In the genomic region with DNA sequence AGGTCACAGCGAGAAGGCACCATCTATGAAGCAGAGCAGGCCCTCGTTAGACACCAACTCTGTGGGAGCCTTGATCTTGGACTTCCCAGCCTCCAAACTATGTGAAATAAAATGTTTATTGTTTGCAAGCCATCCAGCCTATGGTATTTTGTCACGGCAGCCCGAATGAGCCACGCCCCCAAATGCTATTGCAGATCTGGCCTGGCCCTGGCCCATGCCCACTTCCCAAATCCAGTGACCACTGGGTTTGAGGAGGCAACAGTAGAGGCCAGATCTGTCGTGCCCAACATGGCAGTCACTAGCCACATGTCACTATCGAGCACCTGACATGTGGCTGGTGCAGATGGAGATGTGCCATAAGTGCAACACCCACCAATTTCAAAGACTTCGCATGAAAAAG, we compare ENCODE assay signal across 21 cellular contexts. TPM values are rescaled to one million over a fixed set of nuclear protein-coding genes. Genes with fewer than 3 reads are reported as not detected.
DNase-seq lines count a peak whose midpoint lies in the region; ATAC-seq and TF ChIP-seq lines count a peak whose summit lies in the region.
"Had no signal": no experiment of that assay in that cellular context is flagged by ENCODE, and none has a peak within 500 bp of the region (broad histone marks: within the 10 kb centered on the region; RNA-seq: fewer than 3 reads in every experiment).

No MANE protein-coding gene starts in this region.

- DNase-seq in CD14-positive monocyte (ENCODE audit: low spot score) (no peak), naive B cell (no peak), NCI-H510A (lab: John Stamatoyannopoulos, UW) (no peak), HuH-7.5 (ENCODE audit: low spot score) (no peak), MG63 (no peak)
- DNase-seq in CD8-positive, alpha-beta T cell, result no peak
- DNase-seq in activated CD4-positive, alpha-beta memory T cell treated with anti-CD3 and anti-CD28 coated beads, Interleukin-2, amount 10 ng/mL, durations not matched to agents 7 days and 5 days, result no peak
- DNase-seq: NCI-H748 treated with DMSO at 0.1 percent for 48 hours; SK-N-SH; stimulated activated CD4-positive, alpha-beta T cell treated with anti-CD3 and anti-CD28 coated beads, Interleukin-4, amount 100 ng/mL, for 4 hours; stimulated activated CD8-positive, alpha-beta memory T cell treated with anti-CD3 and anti-CD28 coated beads, Interleukin-4, amount 100 ng/mL, for 48 hours; transverse colon had no signal

- no peak overlapping the region for H3K4me3 ChIP-seq in CD8-positive, alpha-beta T cell (ENCODE audit: low read depth, low read length)
- no peak overlapping the region for H3K4me3 ChIP-seq in MG63
- H3K4me3 ChIP-seq: GM23338, K562, transverse colon had no signal

- TF ChIP-seq CTCF in CD14-positive monocyte (IDR thresholded peaks at IDR 0.05), result no peak
- no peak for TF ChIP-seq CTCF in CD8-positive, alpha-beta T cell (IDR thresholded peaks at IDR 0.05)

- H3K36me3 Mint-ChIP-seq in CD14-positive monocyte, result peaks cover 41 to 52% of the 10 kb centered on the region in 2 donors
- H3K36me3 Mint-ChIP-seq in CD8-positive, alpha-beta T cell, result peaks cover 44% of the 10 kb centered on the region
- peaks cover 80% of the 10 kb centered on the region for H3K36me3 Mint-ChIP-seq in activated CD4-positive, alpha-beta memory T cell treated with anti-CD3 and anti-CD28 coated beads, Interleukin-2, amount 10 ng/mL, durations not matched to agents 7 days and 5 days (ENCODE audit: low read depth)
- no peaks in the 10 kb centered on the region for H3K36me3 Mint-ChIP-seq in naive B cell

- H3K9me3 Mint-ChIP-seq in CD14-positive monocyte (no peaks in the 10 kb centered on the region), naive B cell (no peaks in the 10 kb centered on the region)
- H3K9me3 Mint-ChIP-seq in CD8-positive, alpha-beta T cell, result no peaks in the 10 kb centered on the region
- no peaks in the 10 kb centered on the region for H3K9me3 Mint-ChIP-seq in activated CD4-positive, alpha-beta memory T cell treated with anti-CD3 and anti-CD28 coated beads, Interleukin-2, amount 10 ng/mL, durations not matched to agents 7 days and 5 days
- H3K9me3 Mint-ChIP-seq: GM23338 had no signal

- H3K4me1 Mint-ChIP-seq in CD14-positive monocyte (peaks cover 95% of the 10 kb centered on the region), naive B cell (peaks cover 65 to 97% (median 90%) of the 10 kb centered on the region in 3 donors)
- peaks cover 88% of the 10 kb centered on the region for H3K4me1 Mint-ChIP-seq in CD8-positive, alpha-beta T cell (ENCODE audit: low read depth)
- peaks cover 93% of the 10 kb centered on the region for H3K4me1 Mint-ChIP-seq in activated CD4-positive, alpha-beta memory T cell treated with anti-CD3 and anti-CD28 coated beads, Interleukin-2, amount 10 ng/mL, durations not matched to agents 7 days and 5 days

- H3K27ac Mint-ChIP-seq in CD14-positive monocyte (peak overlapping the region; percentile 96 to 98 (median 98)), naive B cell (peak overlapping the region; percentile 72 to 99 (median 96))
- H3K27ac Mint-ChIP-seq in CD8-positive, alpha-beta T cell, result peak overlapping the region; percentile 97
- peak overlapping the region; percentile 96 for H3K27ac Mint-ChIP-seq in activated CD4-positive, alpha-beta memory T cell treated with anti-CD3 and anti-CD28 coated beads, Interleukin-2, amount 10 ng/mL, durations not matched to agents 7 days and 5 days
- H3K27ac Mint-ChIP-seq: GM23338, progenitor cell of endocrine pancreas had no signal

- peaks cover 0 to 9% (median 0%) of the 10 kb centered on the region in 3 donors for H3K27me3 Mint-ChIP-seq in CD14-positive monocyte (ENCODE audit: low read depth in 3 of 3)
- no peaks in the 10 kb centered on the region for H3K27me3 Mint-ChIP-seq in CD8-positive, alpha-beta T cell (ENCODE audit: low read depth)
- no peaks in the 10 kb centered on the region for H3K27me3 Mint-ChIP-seq in activated CD4-positive, alpha-beta memory T cell treated with anti-CD3 and anti-CD28 coated beads, Interleukin-2, amount 10 ng/mL, durations not matched to agents 7 days and 5 days
- H3K27me3 Mint-ChIP-seq in naive B cell, result no peaks in the 10 kb centered on the region
- H3K27me3 Mint-ChIP-seq: progenitor cell of endocrine pancreas had no signal

- peak overlapping the region; percentile 1 for H3K27ac ChIP-seq in CD8-positive, alpha-beta T cell (ENCODE audit: low read depth, low read length)

- intact Hi-C loops in CD14-positive monocyte (cut with micrococcal nuclease), result loop anchor here in 1 of 2 donors (1.0 kb wide), 1 partner anchor 8 kb away; no protein-coding TSS in a partner anchor
- intact Hi-C loops in CD8-positive, alpha-beta T cell (cut with DNase I, micrococcal nuclease), result loop anchor here (5.0 kb wide), 2 partner anchors 35 to 880 kb away; partner anchors contain the start of gene CREBRF (in 1 of the 2)

- POLR2A ChIA-PET in CD8-positive, alpha-beta T cell (lab: Charles Lee), result interaction anchor here (1.8 to 9.0 kb wide), 5 partner anchors 9 to 66 kb away, joined by 8 to 292 read pairs (median 34); partner anchors contain the start of gene STK10
- POLR2A ChIA-PET in activated CD4-positive, alpha-beta memory T cell treated with anti-CD3 and anti-CD28 coated beads, Interleukin-2, amount 10 ng/mL, durations not matched to agents 7 days and 5 days (lab: Charles Lee), result interaction anchor here (4.3 to 19.2 kb wide), 4 partner anchors 9 to 107 kb away, joined by 32 to 905 read pairs (median 346); partner anchors contain the start of genes STK10 and UBTD2

- no peaks in the 10 kb centered on the region for H3K36me3 ChIP-seq in CD8-positive, alpha-beta T cell (ENCODE audit: insufficient read depth, low read length)
- peaks cover 9% of the 10 kb centered on the region; the same call in 1 of the 2 replicates for H3K36me3 ChIP-seq in MG63
- H3K36me3 ChIP-seq: transverse colon had no signal

- ATAC-seq in CD8-positive, alpha-beta T cell, result no peak
- no peak for ATAC-seq in naive B cell (ENCODE audit: low read depth in 2 of 2)
- ATAC-seq: esophagus mucosa, GM23338, K562, Panc1 had no signal

- no peaks in the 10 kb centered on the region for H3K9me3 ChIP-seq in CD8-positive, alpha-beta T cell (ENCODE audit: low read length)
- peaks cover 6% of the 10 kb centered on the region; the same call in 1 of the 2 replicates for H3K9me3 ChIP-seq in MG63
- H3K9me3 ChIP-seq: SK-N-SH, transverse colon had no signal

- H3K4me3 Mint-ChIP-seq in CD14-positive monocyte (peak overlapping the region; percentile 57 to 80), naive B cell (peak overlapping the region in 7 of 8 donors; percentile 60 to 93 (median 88))
- H3K4me3 Mint-ChIP-seq in CD8-positive, alpha-beta T cell, result peak overlapping the region; percentile 80
- peak overlapping the region; percentile 70 for H3K4me3 Mint-ChIP-seq in activated CD4-positive, alpha-beta memory T cell treated with anti-CD3 and anti-CD28 coated beads, Interleukin-2, amount 10 ng/mL, durations not matched to agents 7 days and 5 days
- H3K4me3 Mint-ChIP-seq: GM23338 had no signal

- CTCF ChIA-PET in CD8-positive, alpha-beta T cell (lab: Charles Lee), result interaction anchor here (0.9 to 9.4 kb wide), 2 partner anchors 9 to 63 kb away, joined by 4 to 179 read pairs; partner anchors contain the start of gene STK10
- CTCF ChIA-PET in activated CD4-positive, alpha-beta memory T cell treated with anti-CD3 and anti-CD28 coated beads, Interleukin-2, amount 10 ng/mL, durations not matched to agents 7 days and 5 days (lab: Charles Lee), result interaction anchor here (5.2 to 13.1 kb wide), 2 partner anchors 9 to 66 kb away, joined by 38 to 254 read pairs; partner anchors contain the start of gene STK10

- no peaks in the 10 kb centered on the region for H3K27me3 ChIP-seq in CD8-positive, alpha-beta T cell (ENCODE audit: insufficient read depth, low read length)
- no peaks in the 10 kb centered on the region for H3K27me3 ChIP-seq in MG63
- H3K27me3 ChIP-seq: transverse colon had no signal

- H3K4me1 ChIP-seq in CD8-positive, alpha-beta T cell (ENCODE audit: insufficient read depth, low read length), result peaks cover 88% of the 10 kb centered on the region

RNA-seq across cellular contexts. Expression of gene STK10, which starts 10.8 kb away (rescaled TPM):
- polyA plus RNA-seq in CD14-positive monocyte, result 10 to 100 TPM; 21.5 to 47.4 TPM
- total RNA-seq in CD8-positive, alpha-beta T cell, result 100 to 1,000 TPM; 172 to 182 TPM
- 100 to 1,000 TPM; 301 to 316 TPM for total RNA-seq in activated CD4-positive, alpha-beta memory T cell treated with anti-CD3 and anti-CD28 coated beads, Interleukin-2, amount 10 ng/mL, durations not matched to agents 7 days and 5 days
- 10 to 100 TPM; 12.2 to 73.3 (median 36.3) TPM for polyA plus RNA-seq in naive B cell (ENCODE audit: low read depth in 6 of 6)
- 8.0 and 8.4 TPM in 2 replicates for total RNA-seq in MG63 (2014; rRNA removed; shearing (Covaris generic); ENCODE audit: low replicate concordance)

RNA-seq across cellular contexts. Expression of gene EFCAB9, which starts 16.7 kb away (rescaled TPM):
- polyA plus RNA-seq in CD14-positive monocyte, result not detected
- total RNA-seq in CD8-positive, alpha-beta T cell, result not detected
- total RNA-seq in activated CD4-positive, alpha-beta memory T cell treated with anti-CD3 and anti-CD28 coated beads, Interleukin-2, amount 10 ng/mL, durations not matched to agents 7 days and 5 days, result not detected
- not detected for polyA plus RNA-seq in naive B cell (ENCODE audit: low read depth in 6 of 6)
- not detected in 2 replicates for total RNA-seq in MG63 (2014; rRNA removed; shearing (Covaris generic); ENCODE audit: low replicate concordance)
- total RNA-seq: dermis microvascular lymphatic vessel endothelial cell, esophagus mucosa, GM23338, K562, liver, myocyte, progenitor cell of endocrine pancreas, skeletal muscle tissue, transverse colon had no signal
- polyA plus RNA-seq: GM23338, K562, liver had no signal

Comparison
In these comparisons a context has a peak if more than half of its experiments do, and no peak if none do; other contexts are left out.
1. RNA of gene STK10, which starts 10.8 kb away (total RNA-seq): 301 to 316 TPM in activated CD4-positive, alpha-beta memory T cell treated with anti-CD3 and anti-CD28 coated beads, Interleukin-2, amount 10 ng/mL, durations not matched to agents 7 days and 5 days and 172 to 182 TPM in CD8-positive, alpha-beta T cell; 8.0 to 8.4 TPM in MG63; every median in the first group is over 10 times any median in the second.
2. Peak in every context shown above with its lines, with median percentiles within 50 percentile points of each other: H3K27ac Mint-ChIP-seq and H3K4me3 Mint-ChIP-seq.